Comparison of ENCODE assay signal across 9 cellular contexts in the genomic region with DNA sequence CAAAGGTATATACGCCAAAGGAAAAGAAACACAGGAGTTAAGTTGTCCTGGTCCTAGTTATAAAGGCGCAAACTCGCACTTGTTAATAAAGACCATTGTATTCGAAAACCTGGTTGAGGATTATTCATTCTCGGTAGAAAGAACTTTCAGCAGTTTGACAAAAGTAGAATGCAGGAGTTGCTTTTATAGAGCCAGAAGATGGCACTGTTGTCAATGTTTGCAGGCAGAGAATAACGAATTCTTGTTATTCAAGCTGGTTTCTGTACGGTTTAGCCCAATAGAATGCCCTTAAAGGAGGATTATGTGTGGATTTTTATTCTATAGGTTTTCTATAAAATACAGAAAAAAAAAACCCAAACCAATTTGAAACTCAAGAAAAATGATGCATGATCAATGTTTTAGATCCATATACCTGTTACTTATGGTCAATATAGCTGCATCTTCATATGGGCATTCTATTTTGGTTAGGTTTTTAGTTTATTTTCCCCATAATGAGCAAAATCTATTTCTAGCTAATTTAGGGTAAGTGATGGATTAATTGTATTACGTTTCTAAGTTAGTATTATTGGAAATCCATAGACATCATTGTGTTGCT.
DNase-seq lines count a peak whose midpoint lies in the region; ATAC-seq and TF ChIP-seq lines count a peak whose summit lies in the region.
"Had no signal": no experiment of that assay in that cellular context is flagged by ENCODE, and none has a peak within 500 bp of the region (broad histone marks: within the 10 kb centered on the region; RNA-seq: fewer than 3 reads in every experiment).

No MANE protein-coding gene starts in this region.

- no peaks in the 10 kb centered on the region for H3K36me3 Mint-ChIP-seq in CD14-positive monocyte
- H3K36me3 Mint-ChIP-seq: IgD-negative memory B cell had no signal

- H3K27ac Mint-ChIP-seq in CD14-positive monocyte: no peak overlapping the region
- H3K27ac Mint-ChIP-seq: IgD-negative memory B cell had no signal

- H3K9me3 Mint-ChIP-seq in CD14-positive monocyte: no peaks in the 10 kb centered on the region
- H3K9me3 Mint-ChIP-seq: IgD-negative memory B cell had no signal

- peaks cover 15 to 27% (median 26%) of the 10 kb centered on the region in 3 donors for H3K27me3 Mint-ChIP-seq in CD14-positive monocyte (ENCODE audit: low read depth in 3 of 3)

- DNase-seq in CD14-positive monocyte (ENCODE audit: low spot score) (no peak), MV-4-11 (lab: John Stamatoyannopoulos, UW) (peak; percentile 59), SKM-1 (lab: John Stamatoyannopoulos, UW; ENCODE audit: unreplicated experiment) (peak; percentile 39), fibroblast of the aortic adventitia (ENCODE audit: low read depth) (peak; percentile 77), putamen (ENCODE audit: low spot score) (peak; percentile 59), mucosa of gallbladder (ENCODE audit: low spot score) (no peak)
- no peak for DNase-seq in activated CD8-positive, alpha-beta memory T cell treated with anti-CD3 and anti-CD28 coated beads, Interleukin-2, amount 50 U/mL, for 48 hours

- no peaks in the 10 kb centered on the region for H3K4me1 Mint-ChIP-seq in CD14-positive monocyte

- TF ChIP-seq CTCF in CD14-positive monocyte (IDR thresholded peaks at IDR 0.05) (peak; percentile 42), fibroblast of the aortic adventitia (IDR thresholded peaks at IDR 0.05; ENCODE audit: insufficient read depth, low read length) (peak; percentile 69)

- H3K4me3 ChIP-seq in fibroblast of the aortic adventitia (ENCODE audit: low read depth, low read length): no peak overlapping the region

- intact Hi-C loops in CD14-positive monocyte (cut with micrococcal nuclease): loop anchor here in 1 of 2 donors (5.0 kb wide), 1 partner anchor 1173 kb away; no protein-coding TSS in a partner anchor

- no peak overlapping the region for H3K4me3 Mint-ChIP-seq in CD14-positive monocyte
- H3K4me3 Mint-ChIP-seq: IgD-negative memory B cell had no signal

- ATAC-seq in GM19351 (IDR thresholded peaks at IDR 0.05; ENCODE audit: unreplicated experiment): peak; percentile 71

Comparison
In these comparisons a context has a peak if more than half of its experiments do, and no peak if none do; other contexts are left out.
1. DNase-seq: peak in MV-4-11 (single experiment), SKM-1 (single experiment), fibroblast of the aortic adventitia (single experiment) and putamen (single experiment); none in CD14-positive monocyte (single experiment), mucosa of gallbladder (single experiment) and activated CD8-positive, alpha-beta memory T cell treated with anti-CD3 and anti-CD28 coated beads, Interleukin-2, amount 50 U/mL, for 48 hours (single experiment).